ENCODE assay signal across 18 cellular contexts in genomic region chr7:19617921-19618320, GRCh38.
A peak's percentile ranks its signal among the peaks of the same experiment; 100 is the strongest.
DNase-seq lines count a peak whose midpoint lies in the region; ATAC-seq, FAIRE-seq and TF ChIP-seq lines count a peak whose summit lies in the region.
"Had no signal": no experiment of that assay in that cellular context is flagged by ENCODE, and none has a peak within 500 bp of the region (broad histone marks: within the 10 kb centered on the region; RNA-seq: fewer than 3 reads in every experiment).

No MANE protein-coding gene starts in this region.

- H3K9me3 ChIP-seq in adipocyte (ENCODE audit: control insufficient read depth, low read length), result no peaks in the 10 kb centered on the region
- no peaks in the 10 kb centered on the region for H3K9me3 ChIP-seq in pancreas
- H3K9me3 ChIP-seq: A549, BE2C had no signal

- no peak for TF ChIP-seq CTCF in fibroblast of mammary gland (conservative IDR thresholded peaks at IDR 0.05; ENCODE audit: control insufficient read depth, insufficient read depth, low read depth, low read length)
- TF ChIP-seq CTCF in pancreas (IDR thresholded peaks at IDR 0.05), result no peak

- FAIRE-seq in pancreas (lab: Jason Lieb, UNC), result no peak
- FAIRE-seq: A549, G401.6, GM12892 had no signal

- peak; percentile 47 for DNase-seq in LHCN-M2 (ENCODE audit: low read depth)
- DNase-seq in adipocyte (ENCODE audit: low read depth), result peak; percentile 22
- peak; percentile 79 for DNase-seq in fibroblast of mammary gland (ENCODE audit: low read depth)
- DNase-seq in skeletal muscle cell (ENCODE audit: low read depth), result peak; percentile 24
- no peak for DNase-seq in DMS114 treated with DMSO at 0.1 percent for 48 hours (lab: John Stamatoyannopoulos, UW; ENCODE audit: unreplicated experiment)
- no peak for DNase-seq in iPS-NIHi11 (ENCODE audit: low spot score)
- DNase-seq in ecto neural progenitor cell (ENCODE audit: low spot score), result no peak
- DNase-seq in pancreas, result no peak
- DNase-seq: BE2C; CD4-positive, alpha-beta memory T cell; DMS153; DMS79 treated with DMSO at 0.1 percent for 48 hours; EL; H7 had no signal

- intact Hi-C loops in pancreas (cut with DNase I), result no loop called here

- 38 to 41% methylated on average over 2 of the region's 2 CpGs for WGBS in pancreas, 2 donors

- H3K4me3 ChIP-seq in adipocyte (ENCODE audit: low read length), result no peak overlapping the region
- H3K4me3 ChIP-seq in fibroblast of mammary gland (ENCODE audit: control insufficient read depth, low read depth, low read length), result no peak overlapping the region
- H3K4me3 ChIP-seq in skeletal muscle cell (ENCODE audit: low read depth, low read length), result no peak overlapping the region
- H3K4me3 ChIP-seq in pancreas, result no peak overlapping the region
- H3K4me3 ChIP-seq: A549 had no signal

- no peak for ATAC-seq in pancreas
- ATAC-seq: A549 had no signal

- no peak overlapping the region for H3K9ac ChIP-seq in adipocyte (ENCODE audit: low read length)

- H3K4me1 ChIP-seq in adipocyte (ENCODE audit: control insufficient read depth, insufficient read depth, low read length) (peaks cover 31% of the 10 kb centered on the region), pancreas (no peaks in the 10 kb centered on the region)
- H3K4me1 ChIP-seq: A549, BE2C had no signal

- H3K36me3 ChIP-seq in adipocyte (ENCODE audit: control insufficient read depth, insufficient read depth, low read length, severe bottlenecking) (no peaks in the 10 kb centered on the region), pancreas (no peaks in the 10 kb centered on the region)
- H3K36me3 ChIP-seq: BE2C had no signal

- no peaks in the 10 kb centered on the region for H3K27me3 ChIP-seq in adipocyte (replicated peaks; ENCODE audit: control insufficient read depth, insufficient read depth, low read length)
- H3K27me3 ChIP-seq in pancreas, result no peaks in the 10 kb centered on the region
- H3K27me3 ChIP-seq: BE2C had no signal

- H3K27ac ChIP-seq in pancreas, result no peak overlapping the region
- H3K27ac ChIP-seq: A549, C4-2B had no signal

Comparison
In these comparisons a context has a peak if more than half of its experiments do, and no peak if none do; other contexts are left out.
1. DNase-seq: peak in LHCN-M2 (single experiment), adipocyte (single experiment), fibroblast of mammary gland (single experiment) and skeletal muscle cell (single experiment); none in DMS114 treated with DMSO at 0.1 percent for 48 hours (single experiment), iPS-NIHi11 (single experiment), ecto neural progenitor cell (single experiment) and pancreas (0 of 6).